In the genomic region with DNA sequence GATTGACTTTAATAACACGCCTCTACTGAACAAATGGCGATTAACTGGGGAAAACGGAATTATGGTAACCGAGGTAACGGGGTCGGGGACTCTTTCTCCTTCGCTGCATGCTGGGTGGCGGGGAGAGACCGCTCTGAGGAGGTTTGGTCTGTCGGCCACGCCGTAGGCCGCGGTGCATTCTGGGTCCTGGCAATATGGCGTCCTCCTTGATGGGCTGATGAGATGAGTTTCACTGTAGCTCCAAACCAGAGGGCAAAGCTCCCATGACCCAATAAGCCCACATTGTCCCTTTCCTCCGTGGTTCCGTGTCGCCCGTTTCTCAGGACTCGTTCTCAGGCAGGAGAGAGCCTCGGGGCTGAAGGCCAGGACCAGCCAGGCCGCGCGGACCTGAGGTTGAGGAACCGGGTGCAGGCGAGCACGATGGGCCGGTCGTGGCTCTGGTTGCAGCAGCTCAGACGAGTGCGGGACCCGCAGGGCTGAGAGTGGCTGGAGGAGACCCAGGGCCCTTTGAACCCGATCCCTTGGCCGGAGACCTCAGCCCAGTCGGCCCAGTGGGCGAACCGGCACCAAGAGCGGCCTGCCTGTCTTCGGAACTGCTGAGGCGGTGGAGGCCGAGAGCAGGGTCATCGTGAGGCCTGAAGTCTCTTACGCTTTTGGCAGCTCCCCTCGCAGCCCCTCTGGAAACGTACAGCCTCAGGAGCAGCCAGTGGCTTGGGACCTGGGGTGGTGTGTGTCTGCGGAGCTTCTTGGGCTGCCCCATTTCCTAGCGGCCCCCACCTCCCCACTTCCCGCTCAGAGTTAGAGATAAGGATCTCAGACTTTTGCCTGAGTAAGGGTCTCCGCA, we compare ENCODE assay signal across 1 cellular context.
TF ChIP-seq lines count a peak whose summit lies in the region.

A gene with protein sequence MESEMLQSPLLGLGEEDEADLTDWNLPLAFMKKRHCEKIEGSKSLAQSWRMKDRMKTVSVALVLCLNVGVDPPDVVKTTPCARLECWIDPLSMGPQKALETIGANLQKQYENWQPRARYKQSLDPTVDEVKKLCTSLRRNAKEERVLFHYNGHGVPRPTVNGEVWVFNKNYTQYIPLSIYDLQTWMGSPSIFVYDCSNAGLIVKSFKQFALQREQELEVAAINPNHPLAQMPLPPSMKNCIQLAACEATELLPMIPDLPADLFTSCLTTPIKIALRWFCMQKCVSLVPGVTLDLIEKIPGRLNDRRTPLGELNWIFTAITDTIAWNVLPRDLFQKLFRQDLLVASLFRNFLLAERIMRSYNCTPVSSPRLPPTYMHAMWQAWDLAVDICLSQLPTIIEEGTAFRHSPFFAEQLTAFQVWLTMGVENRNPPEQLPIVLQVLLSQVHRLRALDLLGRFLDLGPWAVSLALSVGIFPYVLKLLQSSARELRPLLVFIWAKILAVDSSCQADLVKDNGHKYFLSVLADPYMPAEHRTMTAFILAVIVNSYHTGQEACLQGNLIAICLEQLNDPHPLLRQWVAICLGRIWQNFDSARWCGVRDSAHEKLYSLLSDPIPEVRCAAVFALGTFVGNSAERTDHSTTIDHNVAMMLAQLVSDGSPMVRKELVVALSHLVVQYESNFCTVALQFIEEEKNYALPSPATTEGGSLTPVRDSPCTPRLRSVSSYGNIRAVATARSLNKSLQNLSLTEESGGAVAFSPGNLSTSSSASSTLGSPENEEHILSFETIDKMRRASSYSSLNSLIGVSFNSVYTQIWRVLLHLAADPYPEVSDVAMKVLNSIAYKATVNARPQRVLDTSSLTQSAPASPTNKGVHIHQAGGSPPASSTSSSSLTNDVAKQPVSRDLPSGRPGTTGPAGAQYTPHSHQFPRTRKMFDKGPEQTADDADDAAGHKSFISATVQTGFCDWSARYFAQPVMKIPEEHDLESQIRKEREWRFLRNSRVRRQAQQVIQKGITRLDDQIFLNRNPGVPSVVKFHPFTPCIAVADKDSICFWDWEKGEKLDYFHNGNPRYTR (N-terminal part only) (plus strand): TSS at position 184 of the 844 bp plus-strand sequence. CDS start 792 bp downstream, outside the sequence.

TF ChIP-seq in HepG2, 621 proteins besides CTCF, POLR2A, EP300 and RAD21 (continued from another document and continues in another):
- TF ChIP-seq, protein P1, sequence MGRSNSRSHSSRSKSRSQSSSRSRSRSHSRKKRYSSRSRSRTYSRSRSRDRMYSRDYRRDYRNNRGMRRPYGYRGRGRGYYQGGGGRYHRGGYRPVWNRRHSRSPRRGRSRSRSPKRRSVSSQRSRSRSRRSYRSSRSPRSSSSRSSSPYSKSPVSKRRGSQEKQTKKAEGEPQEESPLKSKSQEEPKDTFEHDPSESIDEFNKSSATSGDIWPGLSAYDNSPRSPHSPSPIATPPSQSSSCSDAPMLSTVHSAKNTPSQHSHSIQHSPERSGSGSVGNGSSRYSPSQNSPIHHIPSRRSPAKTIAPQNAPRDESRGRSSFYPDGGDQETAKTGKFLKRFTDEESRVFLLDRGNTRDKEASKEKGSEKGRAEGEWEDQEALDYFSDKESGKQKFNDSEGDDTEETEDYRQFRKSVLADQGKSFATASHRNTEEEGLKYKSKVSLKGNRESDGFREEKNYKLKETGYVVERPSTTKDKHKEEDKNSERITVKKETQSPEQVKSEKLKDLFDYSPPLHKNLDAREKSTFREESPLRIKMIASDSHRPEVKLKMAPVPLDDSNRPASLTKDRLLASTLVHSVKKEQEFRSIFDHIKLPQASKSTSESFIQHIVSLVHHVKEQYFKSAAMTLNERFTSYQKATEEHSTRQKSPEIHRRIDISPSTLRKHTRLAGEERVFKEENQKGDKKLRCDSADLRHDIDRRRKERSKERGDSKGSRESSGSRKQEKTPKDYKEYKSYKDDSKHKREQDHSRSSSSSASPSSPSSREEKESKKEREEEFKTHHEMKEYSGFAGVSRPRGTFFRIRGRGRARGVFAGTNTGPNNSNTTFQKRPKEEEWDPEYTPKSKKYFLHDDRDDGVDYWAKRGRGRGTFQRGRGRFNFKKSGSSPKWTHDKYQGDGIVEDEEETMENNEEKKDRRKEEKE (IDR thresholded peaks at IDR 0.05), result no peak
- TF ChIP-seq, protein P2, sequence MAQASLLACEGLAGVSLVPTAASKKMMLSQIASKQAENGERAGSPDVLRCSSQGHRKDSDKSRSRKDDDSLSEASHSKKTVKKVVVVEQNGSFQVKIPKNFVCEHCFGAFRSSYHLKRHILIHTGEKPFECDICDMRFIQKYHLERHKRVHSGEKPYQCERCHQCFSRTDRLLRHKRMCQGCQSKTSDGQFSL (CRISPR knock-in tag; IDR thresholded peaks at IDR 0.05), result peak; percentile 85; the same call in 1 of the 2 replicates
- TF ChIP-seq ZNF768 (CRISPR knock-in tag; IDR thresholded peaks at IDR 0.05) (peak; percentile 84), ZNF720 (CRISPR knock-in tag; IDR thresholded peaks at IDR 0.05) (peak; percentile 23; the same call in 1 of the 2 replicates), ZNF672 (CRISPR knock-in tag; IDR thresholded peaks at IDR 0.05) (no peak), CHD2 (IDR thresholded peaks at IDR 0.05; ENCODE audit: low read depth, low read length) (peak; percentile 52; the same call in 1 of the 2 replicates), PAX8 (CRISPR knock-in tag; IDR thresholded peaks at IDR 0.05; ENCODE audit: borderline replicate concordance) (no peak; the same call in 1 of the 2 replicates), PHF5A (CRISPR knock-in tag; IDR thresholded peaks at IDR 0.05; ENCODE audit: low read depth, unreplicated experiment) (peak; percentile 91), ZNF350 (CRISPR knock-in tag; IDR thresholded peaks at IDR 0.05; ENCODE audit: borderline replicate concordance, low read depth) (peak; percentile 95), CBX1 (IDR thresholded peaks at IDR 0.05; ENCODE audit: low read depth) (peak; percentile 90), KDM6A (CRISPR knock-in tag; IDR thresholded peaks at IDR 0.05; ENCODE audit: low read depth) (peak; percentile 12; the same call in 1 of the 2 replicates), NR3C1 (CRISPR knock-in tag; IDR thresholded peaks at IDR 0.05) (no peak), ZMYM4 (CRISPR knock-in tag; IDR thresholded peaks at IDR 0.05) (peak; percentile 78), ZSCAN29 (CRISPR knock-in tag; conservative IDR thresholded peaks at IDR 0.05) (peak; percentile 85; the same call in 1 of the 2 replicates), MIXL1 (CRISPR knock-in tag; IDR thresholded peaks at IDR 0.05) (peak; percentile 90), ZNF143 (CRISPR knock-in tag; IDR thresholded peaks at IDR 0.05) (peak; percentile 100), ARID2 (CRISPR knock-in tag; IDR thresholded peaks at IDR 0.05; ENCODE audit: borderline replicate concordance) (peak; percentile 35; the same call in 1 of the 2 replicates), ZSCAN20 (CRISPR knock-in tag; IDR thresholded peaks at IDR 0.05; ENCODE audit: borderline replicate concordance) (no peak; the same call in 1 of the 2 replicates), HMGA1 (CRISPR knock-in tag; conservative IDR thresholded peaks at IDR 0.05) (no peak), SIN3A (IDR thresholded peaks at IDR 0.05; ENCODE audit: borderline replicate concordance, low read depth, low read length) (peak; percentile 94), ZNF331 (CRISPR knock-in tag; IDR thresholded peaks at IDR 0.05) (peak; percentile 92), SRSF1 (optimal IDR thresholded peaks at IDR 0.05; ENCODE audit: low read depth, low read length) (peak; percentile 74), SOX6 (IDR thresholded peaks at IDR 0.05) (no peak), SOX6 (CRISPR knock-in tag; IDR thresholded peaks at IDR 0.05) (peak; percentile 73)
- TF ChIP-seq, protein P3, sequence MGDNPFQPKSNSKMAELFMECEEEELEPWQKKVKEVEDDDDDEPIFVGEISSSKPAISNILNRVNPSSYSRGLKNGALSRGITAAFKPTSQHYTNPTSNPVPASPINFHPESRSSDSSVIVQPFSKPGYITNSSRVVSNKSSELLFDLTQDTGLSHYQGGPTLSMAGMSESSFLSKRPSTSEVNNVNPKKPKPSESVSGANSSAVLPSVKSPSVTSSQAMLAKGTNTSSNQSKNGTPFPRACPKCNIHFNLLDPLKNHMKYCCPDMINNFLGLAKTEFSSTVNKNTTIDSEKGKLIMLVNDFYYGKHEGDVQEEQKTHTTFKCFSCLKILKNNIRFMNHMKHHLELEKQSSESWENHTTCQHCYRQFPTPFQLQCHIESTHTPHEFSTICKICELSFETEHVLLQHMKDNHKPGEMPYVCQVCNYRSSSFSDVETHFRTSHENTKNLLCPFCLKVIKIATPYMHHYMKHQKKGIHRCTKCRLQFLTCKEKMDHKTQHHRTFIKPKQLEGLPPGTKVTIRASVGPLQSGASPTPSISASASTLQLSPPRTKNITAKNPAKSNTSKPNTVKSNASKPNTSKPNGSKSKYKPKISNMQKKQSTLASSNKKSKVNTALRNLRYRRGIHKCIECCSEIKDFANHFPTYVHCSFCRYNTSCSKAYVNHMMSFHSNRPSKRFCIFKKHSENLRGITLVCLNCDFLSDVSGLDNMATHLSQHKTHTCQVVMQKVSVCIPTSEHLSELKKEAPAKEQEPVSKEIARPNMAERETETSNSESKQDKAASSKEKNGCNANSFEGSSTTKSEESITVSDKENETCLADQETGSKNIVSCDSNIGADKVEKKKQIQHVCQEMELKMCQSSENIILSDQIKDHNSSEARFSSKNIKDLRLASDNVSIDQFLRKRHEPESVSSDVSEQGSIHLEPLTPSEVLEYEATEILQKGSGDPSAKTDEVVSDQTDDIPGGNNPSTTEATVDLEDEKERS (CRISPR knock-in tag; IDR thresholded peaks at IDR 0.05), result peak; percentile 98
- TF ChIP-seq, protein P4, sequence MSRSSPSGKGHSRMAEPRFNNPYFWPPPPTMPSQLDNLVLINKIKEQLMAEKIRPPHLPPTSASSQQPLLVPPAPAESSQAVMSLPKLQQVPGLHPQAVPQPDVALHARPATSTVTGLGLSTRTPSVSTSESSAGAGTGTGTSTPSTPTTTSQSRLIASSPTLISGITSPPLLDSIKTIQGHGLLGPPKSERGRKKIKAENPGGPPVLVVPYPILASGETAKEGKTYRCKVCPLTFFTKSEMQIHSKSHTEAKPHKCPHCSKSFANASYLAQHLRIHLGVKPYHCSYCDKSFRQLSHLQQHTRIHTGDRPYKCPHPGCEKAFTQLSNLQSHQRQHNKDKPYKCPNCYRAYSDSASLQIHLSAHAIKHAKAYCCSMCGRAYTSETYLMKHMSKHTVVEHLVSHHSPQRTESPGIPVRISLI (CRISPR knock-in tag; IDR thresholded peaks at IDR 0.05; ENCODE audit: borderline replicate concordance), result no peak; the same call in 1 of the 2 replicates
- TF ChIP-seq, protein P5, sequence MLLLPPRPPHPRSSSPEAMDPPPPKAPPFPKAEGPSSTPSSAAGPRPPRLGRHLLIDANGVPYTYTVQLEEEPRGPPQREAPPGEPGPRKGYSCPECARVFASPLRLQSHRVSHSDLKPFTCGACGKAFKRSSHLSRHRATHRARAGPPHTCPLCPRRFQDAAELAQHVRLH (CRISPR knock-in tag; IDR thresholded peaks at IDR 0.05; ENCODE audit: borderline replicate concordance, low read depth), result peak; percentile 95
- TF ChIP-seq, protein P6, sequence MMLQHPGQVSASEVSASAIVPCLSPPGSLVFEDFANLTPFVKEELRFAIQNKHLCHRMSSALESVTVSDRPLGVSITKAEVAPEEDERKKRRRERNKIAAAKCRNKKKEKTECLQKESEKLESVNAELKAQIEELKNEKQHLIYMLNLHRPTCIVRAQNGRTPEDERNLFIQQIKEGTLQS (CRISPR knock-in tag; IDR thresholded peaks at IDR 0.05), result peak; percentile 63
- TF ChIP-seq, protein P7, sequence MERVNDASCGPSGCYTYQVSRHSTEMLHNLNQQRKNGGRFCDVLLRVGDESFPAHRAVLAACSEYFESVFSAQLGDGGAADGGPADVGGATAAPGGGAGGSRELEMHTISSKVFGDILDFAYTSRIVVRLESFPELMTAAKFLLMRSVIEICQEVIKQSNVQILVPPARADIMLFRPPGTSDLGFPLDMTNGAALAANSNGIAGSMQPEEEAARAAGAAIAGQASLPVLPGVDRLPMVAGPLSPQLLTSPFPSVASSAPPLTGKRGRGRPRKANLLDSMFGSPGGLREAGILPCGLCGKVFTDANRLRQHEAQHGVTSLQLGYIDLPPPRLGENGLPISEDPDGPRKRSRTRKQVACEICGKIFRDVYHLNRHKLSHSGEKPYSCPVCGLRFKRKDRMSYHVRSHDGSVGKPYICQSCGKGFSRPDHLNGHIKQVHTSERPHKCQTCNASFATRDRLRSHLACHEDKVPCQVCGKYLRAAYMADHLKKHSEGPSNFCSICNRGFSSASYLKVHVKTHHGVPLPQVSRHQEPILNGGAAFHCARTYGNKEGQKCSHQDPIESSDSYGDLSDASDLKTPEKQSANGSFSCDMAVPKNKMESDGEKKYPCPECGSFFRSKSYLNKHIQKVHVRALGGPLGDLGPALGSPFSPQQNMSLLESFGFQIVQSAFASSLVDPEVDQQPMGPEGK (CRISPR knock-in tag; IDR thresholded peaks at IDR 0.05), result peak; percentile 80
- TF ChIP-seq, protein P8, sequence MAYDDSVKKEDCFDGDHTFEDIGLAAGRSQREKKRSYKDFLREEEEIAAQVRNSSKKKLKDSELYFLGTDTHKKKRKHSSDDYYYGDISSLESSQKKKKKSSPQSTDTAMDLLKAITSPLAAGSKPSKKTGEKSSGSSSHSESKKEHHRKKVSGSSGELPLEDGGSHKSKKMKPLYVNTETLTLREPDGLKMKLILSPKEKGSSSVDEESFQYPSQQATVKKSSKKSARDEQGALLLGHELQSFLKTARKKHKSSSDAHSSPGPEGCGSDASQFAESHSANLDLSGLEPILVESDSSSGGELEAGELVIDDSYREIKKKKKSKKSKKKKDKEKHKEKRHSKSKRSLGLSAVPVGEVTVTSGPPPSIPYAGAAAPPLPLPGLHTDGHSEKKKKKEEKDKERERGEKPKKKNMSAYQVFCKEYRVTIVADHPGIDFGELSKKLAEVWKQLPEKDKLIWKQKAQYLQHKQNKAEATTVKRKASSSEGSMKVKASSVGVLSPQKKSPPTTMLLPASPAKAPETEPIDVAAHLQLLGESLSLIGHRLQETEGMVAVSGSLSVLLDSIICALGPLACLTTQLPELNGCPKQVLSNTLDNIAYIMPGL (CRISPR knock-in tag; IDR thresholded peaks at IDR 0.05; ENCODE audit: borderline replicate concordance in 1 of 2, low read depth in 1 of 2), result peak; percentile 93
- TF ChIP-seq, protein P9, sequence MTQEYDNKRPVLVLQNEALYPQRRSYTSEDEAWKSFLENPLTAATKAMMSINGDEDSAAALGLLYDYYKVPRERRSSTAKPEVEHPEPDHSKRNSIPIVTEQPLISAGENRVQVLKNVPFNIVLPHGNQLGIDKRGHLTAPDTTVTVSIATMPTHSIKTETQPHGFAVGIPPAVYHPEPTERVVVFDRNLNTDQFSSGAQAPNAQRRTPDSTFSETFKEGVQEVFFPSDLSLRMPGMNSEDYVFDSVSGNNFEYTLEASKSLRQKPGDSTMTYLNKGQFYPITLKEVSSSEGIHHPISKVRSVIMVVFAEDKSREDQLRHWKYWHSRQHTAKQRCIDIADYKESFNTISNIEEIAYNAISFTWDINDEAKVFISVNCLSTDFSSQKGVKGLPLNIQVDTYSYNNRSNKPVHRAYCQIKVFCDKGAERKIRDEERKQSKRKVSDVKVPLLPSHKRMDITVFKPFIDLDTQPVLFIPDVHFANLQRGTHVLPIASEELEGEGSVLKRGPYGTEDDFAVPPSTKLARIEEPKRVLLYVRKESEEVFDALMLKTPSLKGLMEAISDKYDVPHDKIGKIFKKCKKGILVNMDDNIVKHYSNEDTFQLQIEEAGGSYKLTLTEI (CRISPR knock-in tag; conservative IDR thresholded peaks at IDR 0.05), result no peak
- TF ChIP-seq, protein P10, sequence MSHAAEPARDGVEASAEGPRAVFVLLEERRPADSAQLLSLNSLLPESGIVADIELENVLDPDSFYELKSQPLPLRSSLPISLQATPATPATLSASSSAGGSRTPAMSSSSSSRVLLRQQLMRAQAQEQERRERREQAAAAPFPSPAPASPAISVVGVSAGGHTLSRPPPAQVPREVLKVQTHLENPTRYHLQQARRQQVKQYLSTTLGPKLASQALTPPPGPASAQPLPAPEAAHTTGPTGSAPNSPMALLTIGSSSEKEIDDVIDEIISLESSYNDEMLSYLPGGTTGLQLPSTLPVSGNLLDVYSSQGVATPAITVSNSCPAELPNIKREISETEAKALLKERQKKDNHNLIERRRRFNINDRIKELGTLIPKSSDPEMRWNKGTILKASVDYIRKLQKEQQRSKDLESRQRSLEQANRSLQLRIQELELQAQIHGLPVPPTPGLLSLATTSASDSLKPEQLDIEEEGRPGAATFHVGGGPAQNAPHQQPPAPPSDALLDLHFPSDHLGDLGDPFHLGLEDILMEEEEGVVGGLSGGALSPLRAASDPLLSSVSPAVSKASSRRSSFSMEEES (CRISPR knock-in tag; IDR thresholded peaks at IDR 0.05), result peak; percentile 81
